In genomic region chr20:62727584-62728027, GRCh38 we compare ENCODE assay signal across 1 cellular context.
TF ChIP-seq lines count a peak whose summit lies in the region.

No MANE protein-coding gene starts in this region.

TF ChIP-seq in HepG2, 621 proteins besides CTCF, POLR2A, EP300 and RAD21:
- peak; percentile 13; the same call in 1 of the 2 replicates for TF ChIP-seq ZNF768 (CRISPR knock-in tag; IDR thresholded peaks at IDR 0.05)
- TF ChIP-seq ZNF576 (CRISPR knock-in tag; IDR thresholded peaks at IDR 0.05), result no peak
TF ChIP-seq in HepG2: peak in this region for 1.
